ENCODE assay signal across 9 cellular contexts in the genomic region with DNA sequence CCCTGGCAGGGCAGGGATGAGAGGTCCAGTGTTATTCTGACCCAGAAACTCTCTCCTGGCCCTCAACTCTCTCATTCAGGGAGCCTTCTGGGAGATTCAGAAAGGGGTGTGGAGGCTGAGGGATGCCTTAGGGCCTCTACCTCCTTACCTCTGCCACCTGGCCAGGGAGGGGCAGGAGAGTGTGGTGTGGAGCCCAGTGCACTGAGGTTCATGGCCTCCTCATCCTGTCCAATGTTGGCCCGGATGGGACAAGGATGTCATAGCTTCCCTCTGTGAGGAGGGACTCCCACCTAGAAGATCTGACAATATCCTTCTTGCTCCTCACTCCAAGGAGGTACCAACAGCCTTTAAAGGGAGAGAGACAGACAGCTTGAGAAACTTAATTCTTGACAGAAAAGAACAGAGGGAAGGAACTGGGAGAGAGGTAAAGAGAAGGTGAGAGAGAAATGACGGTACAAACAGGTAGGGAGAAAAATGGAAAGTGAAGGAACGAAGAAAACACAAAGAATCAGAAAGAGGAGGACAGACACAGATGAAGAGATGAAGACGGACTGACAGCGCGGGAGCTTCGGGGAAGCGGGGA. TPM values are rescaled to one million over a fixed set of nuclear protein-coding genes. Genes with fewer than 3 reads are reported as not detected.
DNase-seq lines count a peak whose midpoint lies in the region; ATAC-seq, FAIRE-seq and TF ChIP-seq lines count a peak whose summit lies in the region.
"Had no signal": no experiment of that assay in that cellular context is flagged by ENCODE, and none has a peak within 500 bp of the region (broad histone marks: within the 10 kb centered on the region; RNA-seq: fewer than 3 reads in every experiment).

No MANE protein-coding gene starts in this region.

- no TSS peak for BruUV-seq in K562 (replicated peaks; lab: Mats Ljungman, UMichigan)

- H3K27me3 ChIP-seq in cardiac muscle cell (no peaks in the 10 kb centered on the region), K562 (ENCODE audit: control insufficient read depth in 2 of 2, insufficient read depth in 2 of 2, low read length in 2 of 2) (no peaks in the 10 kb centered on the region), uterus (no peaks in the 10 kb centered on the region)

- DNase-seq in cardiac muscle cell (ENCODE audit: low read depth in 1 of 2, low spot score in 1 of 2) (no peak), cardiac septum (ENCODE audit: low spot score) (no peak), K562 (ENCODE audit: extremely low read depth in 1 of 4, low spot score in 3 of 4) (no peak), mucosa of descending colon (no peak), uterus (no peak), NCI-H446 treated with DMSO at 0.1 percent for 48 hours (lab: John Stamatoyannopoulos, UW) (no peak), CD1c-positive myeloid dendritic cell (ENCODE audit: extremely low spot score) (no peak), NCI-H1105 (lab: John Stamatoyannopoulos, UW) (no peak)

- TF ChIP-seq POLR2A in K562 (conservative IDR thresholded peaks at IDR 0.05) (no peak), uterus (IDR thresholded peaks at IDR 0.05) (no peak)

- H3K4me3 ChIP-seq in cardiac muscle cell (peak overlapping the region; percentile 76), K562 (no peak overlapping the region), mucosa of descending colon (no peak overlapping the region), uterus (peak overlapping the region; percentile 50 to 95)

- no peaks in the 10 kb centered on the region for H3K9me1 ChIP-seq in K562 (ENCODE audit: control insufficient read depth, insufficient read depth, low read length)

- in situ Hi-C loops in K562 (cut with MboI), result no loop called here

- H4K20me1 ChIP-seq in K562 (replicated peaks; ENCODE audit: control insufficient read depth, insufficient read depth, low read length), result no peaks in the 10 kb centered on the region

- H3K27ac ChIP-seq in cardiac muscle cell, result no peak overlapping the region
- no peak overlapping the region for H3K27ac ChIP-seq in K562 (ENCODE audit: extremely low read depth, low read depth, low read length)
- peak overlapping the region; percentile 72 to 90 for H3K27ac ChIP-seq in uterus

- POLR2A ChIA-PET in K562 (lab: Yijun Ruan, JAX), result no interaction called here

- H3K36me3 ChIP-seq in cardiac muscle cell (no peaks in the 10 kb centered on the region), K562 (ENCODE audit: control insufficient read depth, insufficient read depth, low read length) (no peaks in the 10 kb centered on the region), mucosa of descending colon (ENCODE audit: low read depth) (no peaks in the 10 kb centered on the region), uterus (no peaks in the 10 kb centered on the region)

- H3K4me1 ChIP-seq in cardiac muscle cell (ENCODE audit: low read depth), result peaks cover 4% of the 10 kb centered on the region
- no peaks in the 10 kb centered on the region for H3K4me1 ChIP-seq in K562 (replicated peaks in 1 of 2; ENCODE audit: control insufficient read depth in 2 of 2, insufficient read depth in 2 of 2, low read length in 2 of 2)
- H3K4me1 ChIP-seq in mucosa of descending colon (ENCODE audit: low read depth), result no peaks in the 10 kb centered on the region
- no peaks in the 10 kb centered on the region for H3K4me1 ChIP-seq in uterus

- H2AFZ ChIP-seq in K562 (ENCODE audit: low read depth, low read length), result no peak overlapping the region

- no peak overlapping the region for H3K4me2 ChIP-seq in K562 (ENCODE audit: insufficient read depth, low read length)

- ATAC-seq in K562 (no peak), mucosa of descending colon (peak; percentile 26)

- H3K79me2 ChIP-seq in K562 (ENCODE audit: control insufficient read depth, insufficient read depth, low read length), result no peaks in the 10 kb centered on the region

- H3K9ac ChIP-seq in K562 (ENCODE audit: insufficient read depth in 1 of 2, low read depth in 2 of 2, low read length in 2 of 2), result no peak overlapping the region

- 4% methylated on average over 8 of the region's 8 CpGs for WGBS in K562 (ENCODE audit: insufficient coverage, low coverage, missing lambda C conversion rate)

- no peak for TF ChIP-seq CTCF in cardiac muscle cell (IDR thresholded peaks at IDR 0.05; ENCODE audit: low read depth, low read length)
- no peak for TF ChIP-seq CTCF in K562 (IDR thresholded peaks at IDR 0.05 in 2 of 3, conservative IDR thresholded peaks at IDR 0.05 in 1 of 3; ENCODE audit: insufficient read depth in 2 of 3, low read depth in 1 of 3, low read length in 3 of 3)
- TF ChIP-seq CTCF in mucosa of descending colon (IDR thresholded peaks at IDR 0.05), result no peak
- TF ChIP-seq CTCF in uterus (IDR thresholded peaks at IDR 0.05), result no peak

- no peak for TF ChIP-seq RAD21 in K562 (CRISPR knock-in tag; conservative IDR thresholded peaks at IDR 0.05 in 1 of 2, IDR thresholded peaks at IDR 0.05 in 1 of 2)

- FAIRE-seq in K562 (lab: Jason Lieb, UNC), result no peak
- FAIRE-seq: endometrium had no signal

- no peak for TF ChIP-seq EP300 in K562 (IDR thresholded peaks at IDR 0.05; ENCODE audit: low read length)

- intact Hi-C loops in cardiac septum (cut with DNase I), result no loop called here
- intact Hi-C loops in K562 (cut with micrococcal nuclease), result no loop called here
- intact Hi-C loops in mucosa of descending colon (cut with DNase I, micrococcal nuclease), result no loop called here
- intact Hi-C loops in uterus (cut with DNase I; ENCODE audit: low total_unique reads), result no loop called here

- CTCF ChIA-PET in K562 (lab: Yijun Ruan, JAX; ENCODE audit: low intra/inter-chr PET ratio), result no interaction called here

- H3K9me3 ChIP-seq in cardiac muscle cell (ENCODE audit: low read depth), result no peaks in the 10 kb centered on the region
- no peaks in the 10 kb centered on the region for H3K9me3 ChIP-seq in K562 (replicated peaks; ENCODE audit: control insufficient read depth, insufficient read depth, low read depth, low read length)
- H3K9me3 ChIP-seq in mucosa of descending colon, result no peaks in the 10 kb centered on the region
- no peaks in the 10 kb centered on the region for H3K9me3 ChIP-seq in uterus

TF ChIP-seq in K562, 482 proteins besides CTCF, POLR2A, EP300 and RAD21:
- TF ChIP-seq MCM3 (IDR thresholded peaks at IDR 0.05), result 0 out of 2 replicates have a peak, but pooled peaks have one; percentile 38
- no peak for TF ChIP-seq IRF2 (CRISPR knock-in tag; IDR thresholded peaks at IDR 0.05)

RNA-seq across cellular contexts. Expression of a gene that starts 0.8 kb away (rescaled TPM):
- total RNA-seq in cardiac muscle cell, result 12.1 and 19.1 TPM in 2 replicates
- polyA plus RNA-seq in cardiac muscle cell, result 17.6 and 29.0 TPM in 2 replicates
- total RNA-seq in cardiac septum, result 3.2 TPM
- total RNA-seq in K562 (2011; cell fraction: chromatin; rRNA removed; ENCODE audit: low replicate concordance), result not detected in 2 replicates
- not detected in 2 replicates for total RNA-seq in K562 (2011; cell fraction: nucleolus; rRNA removed)
- not detected in 2 replicates for total RNA-seq in K562 (2011; cell fraction: nucleoplasm; rRNA removed)
- not detected in 2 replicates for total RNA-seq in K562 (2014; rRNA removed)
- total RNA-seq in K562 (2014; rRNA removed; fragmentation: Illumina TruSeq; extraction: Trizol), result not detected in 2 replicates
- total RNA-seq in K562 (2015; rRNA removed; fragmentation: Illumina TruSeq; extraction: Trizol), result not detected in 2 replicates
- total RNA-seq in K562 (2021), result not detected in 2 replicates
- not detected in 2 replicates for polyA plus RNA-seq in K562 (2011; rRNA removed)
- not detected in 2 replicates for polyA plus RNA-seq in K562 (2011; cell fraction: cytosol; rRNA removed)
- polyA plus RNA-seq in K562 (2011; cell fraction: nucleus; rRNA removed), result not detected in 2 replicates
- not detected in 2 replicates for polyA plus RNA-seq in K562 (2012)
- polyA plus RNA-seq in K562 (2014; fragmentation: Illumina TruSeq; extraction: Trizol), result not detected in 2 replicates
- not detected for polyA plus RNA-seq in K562 (2014; fragmentation: Nextera tagmentation; extraction: Ambion mirVana)
- not detected in 2 replicates for polyA plus RNA-seq in K562 (2014; rRNA removed)
- not detected in 2 replicates for polyA minus RNA-seq in K562 (2011; rRNA and poly(A)+ RNA removed)
- not detected in 2 replicates for polyA minus RNA-seq in K562 (2011; cell fraction: cytosol; rRNA and poly(A)+ RNA removed)
- not detected in 2 replicates for polyA minus RNA-seq in K562 (2011; cell fraction: nucleus; rRNA and poly(A)+ RNA removed)
- 1 to 10 TPM; 1.9 to 9.1 (median 2.1) TPM for total RNA-seq in mucosa of descending colon
- 10 to 100 TPM in 1 of 4 donors, 1 to 10 TPM in 3; 4.1 to 13.9 (median 8.1) TPM for total RNA-seq in uterus

Comparison
In these comparisons a context has a peak if more than half of its experiments do, and no peak if none do; other contexts are left out.
1. H3K27ac ChIP-seq: peak in uterus (2 of 2); none in cardiac muscle cell (single experiment) and K562 (single experiment).
2. H3K4me3 ChIP-seq: peak in cardiac muscle cell (single experiment) and uterus (2 of 2); none in K562 (single experiment) and mucosa of descending colon (single experiment).